In the genomic region with DNA sequence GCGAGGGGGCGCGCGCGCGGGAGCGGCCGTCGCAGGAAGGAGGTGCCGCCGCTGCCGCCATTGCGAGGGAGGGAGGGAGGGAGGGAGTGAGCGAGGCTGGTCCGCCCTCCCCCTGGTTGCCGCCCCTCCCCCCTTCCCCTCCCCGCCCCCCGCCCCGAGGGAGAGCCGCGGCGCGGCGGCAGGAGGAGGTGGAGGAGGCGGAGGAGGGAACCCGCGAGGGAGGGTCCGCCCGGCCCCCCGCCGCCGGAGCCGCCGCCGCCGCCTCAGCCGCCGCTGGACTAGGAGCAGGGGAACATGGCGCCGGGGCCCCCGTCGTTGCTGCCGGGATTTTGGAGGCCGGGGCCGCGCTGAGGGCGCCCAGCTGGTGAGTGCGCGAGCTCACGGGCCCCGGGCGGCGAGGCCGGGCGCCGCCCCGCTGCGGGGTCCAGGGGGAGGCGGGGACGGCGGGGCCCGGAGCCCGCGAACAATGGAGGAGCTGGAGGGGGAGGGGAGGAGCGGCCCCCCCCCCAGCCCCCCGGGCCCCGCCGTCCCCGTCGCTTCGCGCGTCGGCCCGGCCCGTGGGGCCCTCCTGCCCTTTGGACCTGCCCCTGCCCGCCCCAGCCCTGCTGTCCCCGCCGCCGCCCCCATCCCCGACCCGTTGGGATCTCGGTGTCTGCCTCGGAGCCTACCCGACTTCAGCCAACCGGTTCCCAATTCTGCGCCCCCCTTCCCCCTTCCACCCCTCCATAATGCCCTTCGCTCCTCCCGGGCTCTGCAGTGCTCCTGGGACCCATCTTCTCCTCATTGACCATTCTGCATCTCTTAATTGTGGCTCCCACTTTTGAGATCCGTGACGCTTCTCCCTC, we compare ENCODE assay signal across 8 cellular contexts. TPM values are rescaled to one million over a fixed set of nuclear protein-coding genes. Genes with fewer than 3 reads are reported as not detected.
DNase-seq lines count a peak whose midpoint lies in the region; ATAC-seq and TF ChIP-seq lines count a peak whose summit lies in the region.

Gene ARHGAP35 (plus strand): TSS at position 152 of the 845 bp plus-strand sequence. CDS start 57,679 bp downstream, outside the sequence.

- CTCF ChIA-PET in BJ (lab: Yijun Ruan, JAX) = interaction anchor here (1.2 to 8.9 kb wide), 2 partner anchors 10 to 132 kb away, joined by 4 to 108 read pairs; no protein-coding TSS in a partner anchor

- intact Hi-C loops in Right ventricle myocardium inferior (cut with DNase I) = loop anchor here (2.0 to 5.0 kb wide), 4 partner anchors 46 to 396 kb away; partner anchors contain the start of genes CCDC9 and ZC3H4
- intact Hi-C loops in ovary (cut with DNase I) = loop anchor here in 3 of 4 donors (2.0 to 5.0 kb wide), 3 partner anchors 116 to 131 kb away; no protein-coding TSS in a partner anchor

- WGBS in ovary, 3 donors = 0 to 1% (median 0%) methylated on average over 12 to 79 of the region's 91 CpGs

- H3K4me3 ChIP-seq in BJ (ENCODE audit: low read depth, low read length) (peak within 1 kb of the TSS; percentile 86), ovary (peak within 1 kb of the TSS; percentile 59)

- no peak for DNase-seq in BJ (ENCODE audit: low read depth)
- peak; percentile 22 for DNase-seq in NCI-H2171 treated with DMSO at 0.1 percent for 48 hours (lab: John Stamatoyannopoulos, UW)
- DNase-seq in activated naive CD4-positive, alpha-beta T cell treated with anti-CD3 and anti-CD28 coated beads, Interleukin-2, amount 50 U/mL, for 16 hours = peak; percentile 19
- DNase-seq in Right ventricle myocardium inferior (ENCODE audit: missing footprints) = peak; percentile 86
- peak in 4 of 5 donors; percentile 41 to 81 (median 73) for DNase-seq in ovary
- no peak for DNase-seq in LoVo (ENCODE audit: low spot score)
- DNase-seq in activated gamma-delta T cell (lab: John Stamatoyannopoulos, UW) = no peak

- ATAC-seq in GM21526 (IDR thresholded peaks at IDR 0.05; ENCODE audit: low FRiP score, unreplicated experiment) (peak; percentile 5), Right ventricle myocardium inferior (no peak)

- H3K4me1 ChIP-seq in ovary (ENCODE audit: insufficient read depth) = peaks cover 18% of the 10 kb centered on the region

- POLR2A ChIA-PET in BJ (lab: Charles Lee) = interaction anchor here (0.6 to 0.7 kb wide), 3 partner anchors 33 to 288 kb away, joined by 3 to 5 read pairs (median 4); no protein-coding TSS in a partner anchor

- H3K36me3 ChIP-seq in BJ (ENCODE audit: control insufficient read depth, insufficient read depth, low read length) (no peaks in the 10 kb centered on the region; the same call in 1 of the 2 replicates), ovary (no peaks in the 10 kb centered on the region)

- H3K27me3 ChIP-seq in BJ (ENCODE audit: control insufficient read depth, insufficient read depth, low read length) = no peaks in the 10 kb centered on the region
- no peaks in the 10 kb centered on the region for H3K27me3 ChIP-seq in ovary

- no peak for TF ChIP-seq CTCF in BJ (IDR thresholded peaks at IDR 0.05; ENCODE audit: insufficient read depth, low read depth, low read length)
- peak in 1 of 3 donors; percentile 0 for TF ChIP-seq CTCF in ovary (IDR thresholded peaks at IDR 0.05)

- TF ChIP-seq EP300 in ovary (IDR thresholded peaks at IDR 0.05) = no peak

- TF ChIP-seq POLR2A in ovary (IDR thresholded peaks at IDR 0.05) = no peak

- H3K9me3 ChIP-seq in ovary = no peaks in the 10 kb centered on the region

- peak within 1 kb of the TSS; percentile 95 to 97 for H3K27ac ChIP-seq in ovary

RNA-seq across cellular contexts. Expression of gene ARHGAP35, which starts in this region (rescaled TPM):
- polyA plus RNA-seq in BJ (2011; rRNA removed) = 30.1 and 36.8 TPM in 2 replicates
- 37.5 and 55.5 TPM in 2 replicates for polyA minus RNA-seq in BJ (2011; rRNA and poly(A)+ RNA removed)
- 64.4 TPM for total RNA-seq in Right ventricle myocardium inferior
- 10 to 100 TPM; 20.9 to 74.8 (median 51.2) TPM for total RNA-seq in ovary
- polyA plus RNA-seq in ovary = 10 to 100 TPM; 23.1 to 32.5 TPM

Comparison
In these comparisons a context has a peak if more than half of its experiments do, and no peak if none do; other contexts are left out.
1. DNase-seq: peak in NCI-H2171 treated with DMSO at 0.1 percent for 48 hours (single experiment), activated naive CD4-positive, alpha-beta T cell treated with anti-CD3 and anti-CD28 coated beads, Interleukin-2, amount 50 U/mL, for 16 hours (single experiment), Right ventricle myocardium inferior (single experiment) and ovary (4 of 5); none in BJ (single experiment), LoVo (single experiment) and activated gamma-delta T cell (single experiment).